ENCODE assay signal across 8 cellular contexts in the genomic region with DNA sequence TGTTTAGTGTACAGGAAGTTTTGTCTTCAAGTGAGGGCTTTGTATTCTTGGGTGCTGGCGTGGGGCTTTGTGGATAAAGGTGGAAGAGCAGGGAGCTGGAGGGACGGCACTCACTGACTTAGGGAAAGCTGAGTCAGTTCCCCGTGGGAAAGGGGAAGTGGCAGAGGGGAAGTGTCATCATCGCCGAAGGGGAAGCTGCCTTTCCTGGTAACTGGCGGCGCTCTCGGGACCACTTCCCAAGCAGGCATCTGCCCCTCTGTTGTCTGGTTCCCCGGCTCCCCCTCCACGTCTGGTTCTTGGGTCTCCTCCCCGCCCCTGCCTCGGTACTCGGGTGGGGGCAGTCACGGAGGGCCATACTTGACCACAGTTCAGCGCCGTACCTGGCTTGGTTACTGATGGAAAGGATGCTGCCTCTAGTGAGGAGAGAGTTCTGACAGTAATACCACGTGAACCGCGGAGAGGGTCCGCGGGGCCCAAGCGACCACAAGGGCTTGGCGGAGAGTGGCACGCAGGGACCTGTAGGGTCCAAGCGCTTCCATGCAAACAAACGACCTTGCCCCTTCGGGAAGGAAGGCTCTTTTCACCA. TPM values are rescaled to one million over a fixed set of nuclear protein-coding genes. Genes with fewer than 3 reads are reported as not detected.
DNase-seq lines count a peak whose midpoint lies in the region; ATAC-seq, FAIRE-seq and TF ChIP-seq lines count a peak whose summit lies in the region.

No MANE protein-coding gene starts in this region.

- peak; percentile 92 for DNase-seq in OCI-M1 (lab: John Stamatoyannopoulos, UW)
- peak; percentile 90 for DNase-seq in astrocyte (ENCODE audit: low read depth)
- no peak for DNase-seq in hepatocyte (ENCODE audit: low spot score)

- H2AFZ ChIP-seq in astrocyte (ENCODE audit: low read depth, low read length) (no peak overlapping the region), hepatocyte (no peak overlapping the region)

- peaks cover 42% of the 10 kb centered on the region for H3K4me1 ChIP-seq in astrocyte (ENCODE audit: insufficient read depth, low read length)
- peaks cover 36% of the 10 kb centered on the region for H3K4me1 ChIP-seq in hepatocyte (ENCODE audit: insufficient read depth)
- peaks cover 20% of the 10 kb centered on the region for H3K4me1 ChIP-seq in rectal smooth muscle tissue (ENCODE audit: control insufficient read depth, insufficient read depth, low read length)

- peak overlapping the region; percentile 95 for H3K27ac ChIP-seq in C4-2B
- H3K27ac ChIP-seq in astrocyte (ENCODE audit: low read depth, low read length), result peak overlapping the region; percentile 100
- H3K27ac ChIP-seq in hepatocyte, result peak overlapping the region; percentile 99
- H3K27ac ChIP-seq in rectal smooth muscle tissue (ENCODE audit: low read depth, low read length), result peak overlapping the region; percentile 96

- H3K4me3 ChIP-seq in astrocyte (ENCODE audit: insufficient read depth, low read depth, low read length), result peak overlapping the region; percentile 85
- peak overlapping the region; percentile 73 for H3K4me3 ChIP-seq in hepatocyte
- peak overlapping the region; percentile 90 for H3K4me3 ChIP-seq in rectal smooth muscle tissue (ENCODE audit: low read length)

- ATAC-seq in GM21619 (IDR thresholded peaks at IDR 0.05; ENCODE audit: unreplicated experiment) (peak; percentile 1), GM18505 (IDR thresholded peaks at IDR 0.05; ENCODE audit: unreplicated experiment) (no peak), GM21529 (IDR thresholded peaks at IDR 0.05; ENCODE audit: unreplicated experiment) (no peak)

- TF ChIP-seq POLR2A in GM18505 (IDR thresholded peaks at IDR 0.05; ENCODE audit: borderline replicate concordance, extremely low read depth, insufficient read depth, insufficient read length), result no peak

- H3K36me3 ChIP-seq in astrocyte (ENCODE audit: insufficient read depth, low read length) (no peaks in the 10 kb centered on the region), hepatocyte (replicated peaks; ENCODE audit: insufficient read depth, low read depth) (no peaks in the 10 kb centered on the region), rectal smooth muscle tissue (ENCODE audit: control insufficient read depth, insufficient read depth, low read length) (peaks cover 15% of the 10 kb centered on the region)

- H3K4me2 ChIP-seq in astrocyte (ENCODE audit: low read length) (peak overlapping the region; percentile 99), hepatocyte (peak overlapping the region; percentile 94)

- H3K9ac ChIP-seq in astrocyte (ENCODE audit: low read length), result peak overlapping the region; percentile 100
- H3K9ac ChIP-seq in rectal smooth muscle tissue (ENCODE audit: low read length), result peak overlapping the region; percentile 94

- no peaks in the 10 kb centered on the region for H3K27me3 Mint-ChIP-seq in astrocyte (ENCODE audit: low read depth, unreplicated experiment)

- H3K9me2 ChIP-seq in hepatocyte (replicated peaks; ENCODE audit: insufficient read depth), result no peaks in the 10 kb centered on the region

- H3K79me2 ChIP-seq in astrocyte (ENCODE audit: insufficient read depth, low read length), result peaks cover 55% of the 10 kb centered on the region
- peaks cover 69% of the 10 kb centered on the region for H3K79me2 ChIP-seq in hepatocyte

- H3K9me3 Mint-ChIP-seq in astrocyte (ENCODE audit: unreplicated experiment), result no peaks in the 10 kb centered on the region

- H3K36me3 Mint-ChIP-seq in astrocyte (ENCODE audit: low read depth, unreplicated experiment), result peaks cover 4% of the 10 kb centered on the region

- H3K4me3 Mint-ChIP-seq in astrocyte (ENCODE audit: unreplicated experiment), result peak overlapping the region; percentile 95

- H3K27me3 ChIP-seq in astrocyte (ENCODE audit: insufficient read depth, low read length) (no peaks in the 10 kb centered on the region), hepatocyte (no peaks in the 10 kb centered on the region), rectal smooth muscle tissue (ENCODE audit: control insufficient read depth, insufficient read depth, low read length) (no peaks in the 10 kb centered on the region)

- H4K20me1 ChIP-seq in astrocyte (ENCODE audit: insufficient read depth, low read length) (peaks cover 47% of the 10 kb centered on the region), hepatocyte (ENCODE audit: insufficient read depth, poor library complexity, severe bottlenecking) (peaks cover 56% of the 10 kb centered on the region)

- TF ChIP-seq CTCF in C4-2B (conservative IDR thresholded peaks at IDR 0.05), result no peak
- no peak for TF ChIP-seq CTCF in astrocyte (IDR thresholded peaks at IDR 0.05; ENCODE audit: insufficient read depth, low read depth, low read length)
- TF ChIP-seq CTCF in hepatocyte (IDR thresholded peaks at IDR 0.05; ENCODE audit: poor library complexity), result no peak

- no peak for FAIRE-seq in astrocyte (lab: Jason Lieb, UNC)

- WGBS in hepatocyte (ENCODE audit: low lambda C conversion rate, missing lambda C conversion rate), result under 1% methylated on average over 25 of the region's 27 CpGs

- peak overlapping the region; percentile 100 for H3K27ac Mint-ChIP-seq in astrocyte (ENCODE audit: unreplicated experiment)

- peaks cover 38% of the 10 kb centered on the region for H3K4me1 Mint-ChIP-seq in astrocyte (ENCODE audit: low read depth, unreplicated experiment)

- H3K9me3 ChIP-seq in astrocyte (ENCODE audit: insufficient read depth, low read depth, low read length) (no peaks in the 10 kb centered on the region), hepatocyte (ENCODE audit: low read depth) (no peaks in the 10 kb centered on the region)

RNA-seq across cellular contexts. Expression of a gene that starts 9.0 kb away (rescaled TPM):
- total RNA-seq in astrocyte (50.4 and 54.1 TPM in 2 replicates), hepatocyte (3.3 and 5.9 TPM in 2 replicates)
- 10.2 and 11.3 TPM in 2 replicates for polyA plus RNA-seq in hepatocyte

RNA-seq across cellular contexts. Expression of a gene that starts 11.8 kb away (rescaled TPM):
- 25.3 and 33.7 TPM in 2 replicates for total RNA-seq in astrocyte
- 59.6 and 73.3 TPM in 2 replicates for total RNA-seq in hepatocyte
- polyA plus RNA-seq in hepatocyte, result 241 and 328 TPM in 2 replicates

RNA-seq across cellular contexts. Expression of a gene that starts 14.3 kb away (rescaled TPM):
- total RNA-seq in astrocyte (56.2 and 60.2 TPM in 2 replicates), hepatocyte (49.2 and 66.0 TPM in 2 replicates)
- polyA plus RNA-seq in hepatocyte, result 147 and 154 TPM in 2 replicates

RNA-seq across cellular contexts. Expression of a gene that starts 14.8 kb away (rescaled TPM):
- total RNA-seq in astrocyte, result 19.5 and 21.1 TPM in 2 replicates
- total RNA-seq in hepatocyte, result 9.1 and 14.1 TPM in 2 replicates
- 12.2 and 15.1 TPM in 2 replicates for polyA plus RNA-seq in hepatocyte

RNA-seq across cellular contexts. Expression of a gene that starts 45.5 kb away (rescaled TPM):
- total RNA-seq in astrocyte (109 and 111 TPM in 2 replicates), hepatocyte (65.6 and 75.3 TPM in 2 replicates)
- polyA plus RNA-seq in hepatocyte, result 41.2 and 49.4 TPM in 2 replicates
